ENCODE assay signal across 34 cellular contexts in genomic region chr14:23281247-23281646, GRCh38. TPM values are rescaled to one million over a fixed set of nuclear protein-coding genes. Genes with fewer than 3 reads are reported as not detected.
"Had no signal": no experiment of that assay in that cellular context is flagged by ENCODE, and none has a peak within 500 bp of the region (broad histone marks: within the 10 kb centered on the region; RNA-seq: fewer than 3 reads in every experiment).

No MANE protein-coding gene starts in this region.

- DNase-seq: activated CD4-positive, alpha-beta memory T cell treated with anti-CD3 and anti-CD28 coated beads, Interleukin-2, amount 10 ng/mL, durations not matched to agents 7 days and 5 days; activated CD4-positive, alpha-beta T cell treated with anti-CD3 and anti-CD28 coated beads for 1 hour; activated CD4-positive, alpha-beta T cell treated with anti-CD3 and anti-CD28 coated beads for 4 hours; activated CD4-positive, alpha-beta T cell treated with anti-CD3 and anti-CD28 coated beads, Interleukin-2, amount 10 ng/mL, durations not matched to agents 7 days and 5 days; activated CD4-positive, alpha-beta T cell treated with anti-CD3 and anti-CD28 coated beads, Interleukin-2, amount 50 U/mL, for 4 hours; activated effector memory CD4-positive, alpha-beta T cell treated with Interleukin-2 at 50 U/mL for 16 hours; activated gamma-delta T cell treated with Interleukin-2 at 50 U/mL for 16 hours; activated naive CD4-positive, alpha-beta T cell treated with Interleukin-2 at 50 U/mL for 16 hours; activated naive CD8-positive, alpha-beta T cell treated with anti-CD3 and anti-CD28 coated beads, Interleukin-2, amount 10 ng/mL, durations not matched to agents 7 days and 5 days; activated T-cell treated with anti-CD3 and anti-CD28 coated beads, Interleukin-2, amount 50 U/mL, for 4 hours; aorta; body of pancreas; central memory CD4-positive, alpha-beta T cell; cerebellar nuclear complex; colonic mucosa; effector CD8-positive, alpha-beta T cell; esophagus squamous epithelium; foreskin melanocyte; heart right ventricle; T-helper 2 cell had no signal

- H3K4me1 ChIP-seq: colonic mucosa had no signal

- FAIRE-seq: endometrium, endothelial cell of umbilical vein had no signal

- ATAC-seq: activated naive CD4-positive, alpha-beta T cell treated with anti-CD3 and anti-CD28 coated beads, Interleukin-2, amount 50 U/mL, for 72 hours; activated T-cell treated with anti-CD3 and anti-CD28 coated beads, Interleukin-2, amount 50 U/mL, for 4 hours; activated T-helper 17 cell treated with anti-CD3 and anti-CD28 coated beads, Interleukin-2, amount 50 U/mL, for 72 hours; body of pancreas; gastroesophageal sphincter; heart right ventricle; WTC11 had no signal

- H3K27me3 ChIP-seq: body of pancreas, cardiac muscle cell, colonic mucosa, esophagus squamous epithelium, gastroesophageal sphincter, heart right ventricle had no signal

- H3K9me3 ChIP-seq: body of pancreas, colonic mucosa, esophagus squamous epithelium, gastroesophageal sphincter, heart right ventricle had no signal

- H3K36me3 ChIP-seq: cardiac muscle cell, colonic mucosa had no signal

- H3K4me3 ChIP-seq: body of pancreas, cardiac muscle cell, colonic mucosa, esophagus squamous epithelium, gastroesophageal sphincter, heart right ventricle had no signal

- H3K27ac ChIP-seq: body of pancreas, cardiac muscle cell, colonic mucosa, epithelial cell of prostate, esophagus squamous epithelium, gastroesophageal sphincter, heart right ventricle had no signal

RNA-seq across cellular contexts. Expression of gene RNF212B, which starts 43.5 kb away (rescaled TPM):
- total RNA-seq: activated CD4-positive, alpha-beta memory T cell treated with anti-CD3 and anti-CD28 coated beads, Interleukin-2, amount 10 ng/mL, durations not matched to agents 7 days and 5 days; activated CD4-positive, alpha-beta T cell treated with anti-CD3 and anti-CD28 coated beads, Interleukin-2, amount 10 ng/mL, durations not matched to agents 7 days and 5 days; activated naive CD4-positive, alpha-beta T cell treated with anti-CD3 and anti-CD28 coated beads, Interleukin-2, amount 50 U/mL, for 72 hours; activated naive CD8-positive, alpha-beta T cell treated with anti-CD3 and anti-CD28 coated beads, Interleukin-2, amount 10 ng/mL, durations not matched to agents 7 days and 5 days; activated T-cell treated with anti-CD3 and anti-CD28 coated beads, Interleukin-2, amount 50 U/mL, for 4 hours; activated T-helper 17 cell treated with anti-CD3 and anti-CD28 coated beads, Interleukin-2, amount 50 U/mL, for 72 hours; aorta; body of pancreas; cardiac muscle cell; colonic mucosa; dermis microvascular lymphatic vessel endothelial cell; endothelial cell of umbilical vein; esophagus squamous epithelium; fibroblast of lung; fibroblast of villous mesenchyme; gastroesophageal sphincter; glomerular endothelial cell; heart right ventricle; T-helper 1 cell treated with Interleukin-12 subunit alpha and Interleukin-12 subunit beta and Interleukin-4 antibody, amounts not matched to agents 30 ng/mL and 1 ng/mL, for 36 hours had no signal
- polyA plus RNA-seq: aorta, cardiac muscle cell, endothelial cell of umbilical vein, esophagus, fibroblast of lung, heart right ventricle had no signal
